Comparison of ENCODE assay signal across 8 cellular contexts in the genomic region with DNA sequence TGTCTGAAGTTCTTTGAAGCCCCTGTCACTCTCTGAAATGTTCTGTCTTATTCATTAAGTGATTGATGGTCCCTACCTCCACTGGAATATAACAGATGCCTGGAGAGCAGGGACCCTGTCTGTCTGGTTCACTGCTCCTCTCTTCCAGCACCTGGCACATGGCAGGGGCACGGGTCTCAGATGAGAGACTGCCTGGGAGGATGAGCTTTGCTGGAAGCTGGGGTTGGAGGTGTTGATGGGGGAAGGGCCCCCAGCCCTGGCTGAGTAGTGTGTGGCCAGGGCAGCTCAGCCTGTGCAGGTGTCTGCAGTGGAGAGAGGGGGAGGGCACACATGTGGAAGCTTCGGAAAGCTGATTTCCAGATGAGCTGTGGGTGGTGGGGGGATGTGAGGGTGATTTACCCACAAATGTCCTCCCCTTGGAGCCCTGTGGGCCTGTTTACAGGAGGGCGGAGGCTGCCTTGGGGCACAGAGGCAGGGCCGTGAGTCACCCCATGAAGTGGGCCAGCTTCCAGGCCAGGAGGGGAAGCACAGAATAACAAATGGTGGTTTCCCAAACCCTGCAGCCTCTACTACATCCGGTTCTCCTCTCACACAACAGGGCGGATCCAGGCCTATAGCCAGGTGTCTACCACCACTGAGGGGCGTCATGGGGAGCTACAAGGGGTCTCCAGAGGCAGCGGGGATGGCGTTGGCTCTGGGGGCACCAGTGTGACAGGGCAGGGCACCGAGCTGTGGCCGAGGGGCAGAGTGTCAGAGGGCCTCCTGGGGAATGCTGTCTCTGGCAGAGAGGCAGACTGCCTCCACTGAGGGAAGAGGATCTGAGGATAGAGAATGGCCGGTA. TPM values are rescaled to one million over a fixed set of nuclear protein-coding genes. Genes with fewer than 3 reads are reported as not detected.
DNase-seq lines count a peak whose midpoint lies in the region; ATAC-seq lines count a peak whose summit lies in the region.

No MANE protein-coding gene starts in this region.

- H3K36me3 ChIP-seq in muscle layer of colon (ENCODE audit: insufficient read depth, low read length), result no peaks in the 10 kb centered on the region

- H3K27ac ChIP-seq in muscle layer of colon (ENCODE audit: low read depth, low read length), result peak overlapping the region; percentile 35

- no peaks in the 10 kb centered on the region for H3K9me3 ChIP-seq in muscle layer of colon (ENCODE audit: low read length)

- H3K4me1 ChIP-seq in muscle layer of colon (ENCODE audit: insufficient read depth, low read length), result peaks cover 39% of the 10 kb centered on the region

- H3K4me1 Mint-ChIP-seq in stimulated activated effector memory CD8-positive, alpha-beta T cell treated with anti-CD3 and anti-CD28 coated beads, Interleukin-12 subunit alpha, Interleukin-12 subunit beta, amount 100 ng/mL, for 72 hours, result peaks cover 42% of the 10 kb centered on the region

- peaks cover 4% of the 10 kb centered on the region for H3K36me3 Mint-ChIP-seq in stimulated activated effector memory CD8-positive, alpha-beta T cell treated with anti-CD3 and anti-CD28 coated beads, Interleukin-12 subunit alpha, Interleukin-12 subunit beta, amount 100 ng/mL, for 72 hours

- H3K4me3 ChIP-seq in GM08714 (ENCODE audit: low read length) (peak overlapping the region; percentile 15; the same call in 1 of the 2 replicates), muscle layer of colon (ENCODE audit: low read depth in 1 of 2, low read length in 2 of 2) (no peak overlapping the region)

- peaks cover 0 to 1% of the 10 kb centered on the region in 2 donors for H3K27me3 ChIP-seq in muscle layer of colon (ENCODE audit: control insufficient read depth in 1 of 2, insufficient read depth in 2 of 2, low read length in 2 of 2)

- DNase-seq in LoVo (ENCODE audit: low spot score) (peak; percentile 94), UCSD-AML1 (lab: John Stamatoyannopoulos, UW; ENCODE audit: unreplicated experiment) (peak; percentile 70), cerebellum (ENCODE audit: low spot score) (no peak)
- peak; percentile 54 for DNase-seq in central memory CD4-positive, alpha-beta T cell
- DNase-seq in stimulated activated effector memory CD8-positive, alpha-beta T cell treated with anti-CD3 and anti-CD28 coated beads, Interleukin-12 subunit alpha, Interleukin-12 subunit beta, amount 100 ng/mL, for 72 hours (ENCODE audit: low spot score in 2 of 2), result peak; percentile 34 to 76

- no peak overlapping the region for H3K9ac ChIP-seq in muscle layer of colon (ENCODE audit: low read length)

- H3K9me3 Mint-ChIP-seq in stimulated activated effector memory CD8-positive, alpha-beta T cell treated with anti-CD3 and anti-CD28 coated beads, Interleukin-12 subunit alpha, Interleukin-12 subunit beta, amount 100 ng/mL, for 72 hours, result no peaks in the 10 kb centered on the region

- H3K4me3 Mint-ChIP-seq in stimulated activated effector memory CD8-positive, alpha-beta T cell treated with anti-CD3 and anti-CD28 coated beads, Interleukin-12 subunit alpha, Interleukin-12 subunit beta, amount 100 ng/mL, for 72 hours, result peak overlapping the region; percentile 77

- ATAC-seq in GM21786 (IDR thresholded peaks at IDR 0.05; ENCODE audit: unreplicated experiment), result peak; percentile 96
- peak; percentile 96 for ATAC-seq in stimulated activated effector memory CD8-positive, alpha-beta T cell treated with anti-CD3 and anti-CD28 coated beads, Interleukin-12 subunit alpha, Interleukin-12 subunit beta, amount 100 ng/mL, for 72 hours

- peak overlapping the region; percentile 99 for H3K27ac Mint-ChIP-seq in stimulated activated effector memory CD8-positive, alpha-beta T cell treated with anti-CD3 and anti-CD28 coated beads, Interleukin-12 subunit alpha, Interleukin-12 subunit beta, amount 100 ng/mL, for 72 hours

RNA-seq across cellular contexts. Expression of gene KRT7, which starts 11.0 kb away (rescaled TPM):
- total RNA-seq in cerebellum, result not detected

RNA-seq across cellular contexts. Expression of gene KRT86, which starts 30.5 kb away (rescaled TPM):
- total RNA-seq in cerebellum, result not detected

RNA-seq across cellular contexts. Expression of gene KRT81, which starts 47.3 kb away (rescaled TPM):
- total RNA-seq in cerebellum, result not detected

RNA-seq across cellular contexts. Expression of gene KRT80, which starts 52.2 kb away (rescaled TPM):
- total RNA-seq in cerebellum, result not detected
